Comparison of ENCODE assay signal across 20 cellular contexts in genomic region chr3:120471643-120472042, GRCh38. TPM values are rescaled to one million over a fixed set of nuclear protein-coding genes. Genes with fewer than 3 reads are reported as not detected.
DNase-seq lines count a peak whose midpoint lies in the region; ATAC-seq and TF ChIP-seq lines count a peak whose summit lies in the region.
"Had no signal": no experiment of that assay in that cellular context is flagged by ENCODE, and none has a peak within 500 bp of the region (broad histone marks: within the 10 kb centered on the region; RNA-seq: fewer than 3 reads in every experiment).

No MANE protein-coding gene starts in this region.

- H3K4me3 ChIP-seq in adipocyte (ENCODE audit: low read length), result no peak overlapping the region
- no peak overlapping the region for H3K4me3 ChIP-seq in fibroblast of mammary gland (ENCODE audit: control insufficient read depth, low read depth, low read length)
- H3K4me3 ChIP-seq in smooth muscle cell, result no peak overlapping the region
- H3K4me3 ChIP-seq: gastroesophageal sphincter, thoracic aorta had no signal

- H2AFZ ChIP-seq in smooth muscle cell (ENCODE audit: low read depth), result no peak overlapping the region

- no peaks in the 10 kb centered on the region for H3K79me2 ChIP-seq in smooth muscle cell (ENCODE audit: low read depth)

- no peaks in the 10 kb centered on the region for H3K27me3 ChIP-seq in adipocyte (replicated peaks; ENCODE audit: control insufficient read depth, insufficient read depth, low read length)
- no peaks in the 10 kb centered on the region for H3K27me3 ChIP-seq in smooth muscle cell (ENCODE audit: low read depth)
- H3K27me3 ChIP-seq: gastroesophageal sphincter had no signal

- H3K27ac ChIP-seq in smooth muscle cell (ENCODE audit: low read depth), result no peak overlapping the region

- 43% methylated on average over 3 of the region's 3 CpGs for WGBS in smooth muscle cell (ENCODE audit: low lambda C conversion rate)

- no peak overlapping the region for H3K9ac ChIP-seq in adipocyte (ENCODE audit: low read length)
- no peak overlapping the region for H3K9ac ChIP-seq in smooth muscle cell (ENCODE audit: low read depth)

- H3K36me3 ChIP-seq in adipocyte (ENCODE audit: control insufficient read depth, insufficient read depth, low read length, severe bottlenecking), result no peaks in the 10 kb centered on the region
- H3K36me3 ChIP-seq in smooth muscle cell (ENCODE audit: low read depth), result no peaks in the 10 kb centered on the region
- H3K36me3 ChIP-seq: gastroesophageal sphincter, thoracic aorta had no signal

- TF ChIP-seq CTCF in fibroblast of mammary gland (conservative IDR thresholded peaks at IDR 0.05; ENCODE audit: control insufficient read depth, insufficient read depth, low read depth, low read length) (no peak), smooth muscle cell (IDR thresholded peaks at IDR 0.05; ENCODE audit: borderline replicate concordance, insufficient read depth, poor library complexity, severe bottlenecking) (no peak)

- H4K20me1 ChIP-seq in smooth muscle cell (ENCODE audit: low read depth), result no peaks in the 10 kb centered on the region

- H3K9me3 ChIP-seq in adipocyte (ENCODE audit: control insufficient read depth, low read length), result no peaks in the 10 kb centered on the region
- H3K9me3 ChIP-seq in smooth muscle cell (replicated peaks; ENCODE audit: low read depth), result no peaks in the 10 kb centered on the region
- H3K9me3 ChIP-seq: gastroesophageal sphincter, thoracic aorta had no signal

- no peaks in the 10 kb centered on the region for H3K36me3 Mint-ChIP-seq in natural killer cell treated with Interleukin-12 subunit alpha and Interleukin-12 subunit beta and Interleukin-15 and Interleukin-18, amount 100 ng/mL, for 72 hours
- H3K36me3 Mint-ChIP-seq: activated naive CD8-positive, alpha-beta T cell treated with anti-CD3 and anti-CD28 coated beads, Interleukin-2, amount 10 ng/mL, durations not matched to agents 7 days and 5 days; CD4-positive, CD25-positive, alpha-beta regulatory T cell had no signal

- H3K4me2 ChIP-seq in smooth muscle cell, result peak overlapping the region; percentile 18

- DNase-seq in HCEC 1CT, result peak; percentile 54
- DNase-seq in adipocyte (ENCODE audit: low read depth), result peak; percentile 75
- peak; percentile 49 for DNase-seq in fibroblast of mammary gland (ENCODE audit: low read depth)
- no peak for DNase-seq in smooth muscle cell (lab: John Stamatoyannopoulos, UW; ENCODE audit: unreplicated experiment)
- DNase-seq in natural killer cell treated with Interleukin-12 subunit alpha and Interleukin-12 subunit beta and Interleukin-15 and Interleukin-18, amount 100 ng/mL, for 72 hours (ENCODE audit: low spot score), result no peak
- DNase-seq in SKM-1 (lab: John Stamatoyannopoulos, UW; ENCODE audit: unreplicated experiment), result no peak
- no peak for DNase-seq in stimulated activated CD4-positive, alpha-beta T cell treated with anti-CD3 and anti-CD28 coated beads, Interleukin-12 subunit alpha, Interleukin-12 subunit beta, amount 100 ng/mL, for 4 hours
- DNase-seq: activated B cell treated with CpG ODN at 0.5 μM for 24 hours; activated CD8-positive, alpha-beta T cell treated with anti-CD3 and anti-CD28 coated beads, Interleukin-2, amount 10 ng/mL, durations not matched to agents 7 days and 5 days; activated naive CD8-positive, alpha-beta T cell treated with anti-CD3 and anti-CD28 coated beads, Interleukin-2, amount 10 ng/mL, durations not matched to agents 7 days and 5 days; CD4-positive, CD25-positive, alpha-beta regulatory T cell; left ventricle myocardium superior; MM.1S; NCI-H1930; SHP77; small intestine; T-helper 17 cell had no signal

- H3K4me1 Mint-ChIP-seq in natural killer cell treated with Interleukin-12 subunit alpha and Interleukin-12 subunit beta and Interleukin-15 and Interleukin-18, amount 100 ng/mL, for 72 hours (ENCODE audit: low read depth in 2 of 2), result no peaks in the 10 kb centered on the region
- H3K4me1 Mint-ChIP-seq: activated B cell treated with CpG ODN at 0.5 μM for 24 hours; activated naive CD8-positive, alpha-beta T cell treated with anti-CD3 and anti-CD28 coated beads, Interleukin-2, amount 10 ng/mL, durations not matched to agents 7 days and 5 days; CD4-positive, CD25-positive, alpha-beta regulatory T cell; T-helper 17 cell had no signal

- no peak overlapping the region for H3K27ac Mint-ChIP-seq in natural killer cell treated with Interleukin-12 subunit alpha and Interleukin-12 subunit beta and Interleukin-15 and Interleukin-18, amount 100 ng/mL, for 72 hours
- H3K27ac Mint-ChIP-seq: activated B cell treated with CpG ODN at 0.5 μM for 24 hours; activated CD8-positive, alpha-beta T cell treated with anti-CD3 and anti-CD28 coated beads, Interleukin-2, amount 10 ng/mL, durations not matched to agents 7 days and 5 days; activated naive CD8-positive, alpha-beta T cell treated with anti-CD3 and anti-CD28 coated beads, Interleukin-2, amount 10 ng/mL, durations not matched to agents 7 days and 5 days; activated T-helper 1 cell treated with anti-CD3 and anti-CD28 coated beads, Interleukin-12 subunit alpha, Interleukin-12 subunit beta, Interleukin-2, Interleukin-4 antibody, amounts not matched to agents 30 ng/mL and 10 ng/mL and 1 ng/mL, durations not matched to agents 14 hours and 24 hours and 36 hours; T-helper 17 cell had no signal

- H3K27me3 Mint-ChIP-seq in natural killer cell treated with Interleukin-12 subunit alpha and Interleukin-12 subunit beta and Interleukin-15 and Interleukin-18, amount 100 ng/mL, for 72 hours, result peaks cover 19 to 63% of the 10 kb centered on the region in 2 donors

- H3K4me1 ChIP-seq in adipocyte (ENCODE audit: control insufficient read depth, insufficient read depth, low read length) (peaks cover 30% of the 10 kb centered on the region), smooth muscle cell (ENCODE audit: low read depth) (peaks cover 18% of the 10 kb centered on the region)

- no peaks in the 10 kb centered on the region for H3F3A ChIP-seq in smooth muscle cell (ENCODE audit: low read depth)

- H3K4me3 Mint-ChIP-seq in natural killer cell treated with Interleukin-12 subunit alpha and Interleukin-12 subunit beta and Interleukin-15 and Interleukin-18, amount 100 ng/mL, for 72 hours, result no peak overlapping the region
- H3K4me3 Mint-ChIP-seq: activated B cell treated with CpG ODN at 0.5 μM for 24 hours; activated CD8-positive, alpha-beta T cell treated with anti-CD3 and anti-CD28 coated beads, Interleukin-2, amount 10 ng/mL, durations not matched to agents 7 days and 5 days; activated naive CD8-positive, alpha-beta T cell treated with anti-CD3 and anti-CD28 coated beads, Interleukin-2, amount 10 ng/mL, durations not matched to agents 7 days and 5 days; activated T-helper 1 cell treated with anti-CD3 and anti-CD28 coated beads, Interleukin-12 subunit alpha, Interleukin-12 subunit beta, Interleukin-2, Interleukin-4 antibody, amounts not matched to agents 30 ng/mL and 10 ng/mL and 1 ng/mL, durations not matched to agents 14 hours and 24 hours and 36 hours; CD4-positive, CD25-positive, alpha-beta regulatory T cell; T-helper 17 cell had no signal

- ATAC-seq in natural killer cell treated with Interleukin-12 subunit alpha and Interleukin-12 subunit beta and Interleukin-15 and Interleukin-18, amount 100 ng/mL, for 72 hours, result no peak
- ATAC-seq: activated CD8-positive, alpha-beta T cell treated with anti-CD3 and anti-CD28 coated beads, Interleukin-2, amount 10 ng/mL, durations not matched to agents 7 days and 5 days; T-helper 17 cell had no signal

- H3K9me3 Mint-ChIP-seq in natural killer cell treated with Interleukin-12 subunit alpha and Interleukin-12 subunit beta and Interleukin-15 and Interleukin-18, amount 100 ng/mL, for 72 hours, result no peaks in the 10 kb centered on the region
- H3K9me3 Mint-ChIP-seq: activated B cell treated with CpG ODN at 0.5 μM for 24 hours; activated naive CD8-positive, alpha-beta T cell treated with anti-CD3 and anti-CD28 coated beads, Interleukin-2, amount 10 ng/mL, durations not matched to agents 7 days and 5 days; activated T-helper 1 cell treated with anti-CD3 and anti-CD28 coated beads, Interleukin-12 subunit alpha, Interleukin-12 subunit beta, Interleukin-2, Interleukin-4 antibody, amounts not matched to agents 30 ng/mL and 10 ng/mL and 1 ng/mL, durations not matched to agents 14 hours and 24 hours and 36 hours had no signal

RNA-seq across cellular contexts. Expression of gene FSTL1, which starts 20.9 kb away (rescaled TPM):
- total RNA-seq in smooth muscle cell, result 630 and 783 TPM in 2 replicates
- 367 and 562 TPM in 2 replicates for polyA plus RNA-seq in smooth muscle cell
- 1 to 10 TPM; 1.4 to 2.6 TPM for total RNA-seq in natural killer cell treated with Interleukin-12 subunit alpha and Interleukin-12 subunit beta and Interleukin-15 and Interleukin-18, amount 100 ng/mL, for 72 hours
- total RNA-seq: activated B cell treated with CpG ODN at 0.5 μM for 24 hours; activated T-helper 1 cell treated with anti-CD3 and anti-CD28 coated beads, Interleukin-12 subunit alpha, Interleukin-12 subunit beta, Interleukin-2, Interleukin-4 antibody, amounts not matched to agents 30 ng/mL and 10 ng/mL and 1 ng/mL, durations not matched to agents 14 hours and 24 hours and 36 hours had no signal
- polyA plus RNA-seq: CD4-positive, CD25-positive, alpha-beta regulatory T cell had no signal

Comparison
In these comparisons a context has a peak if more than half of its experiments do, and no peak if none do; other contexts are left out.
1. DNase-seq: peak in HCEC 1CT (single experiment), adipocyte (single experiment) and fibroblast of mammary gland (single experiment); none in smooth muscle cell (single experiment), natural killer cell treated with Interleukin-12 subunit alpha and Interleukin-12 subunit beta and Interleukin-15 and Interleukin-18, amount 100 ng/mL, for 72 hours (single experiment), SKM-1 (single experiment) and stimulated activated CD4-positive, alpha-beta T cell treated with anti-CD3 and anti-CD28 coated beads, Interleukin-12 subunit alpha, Interleukin-12 subunit beta, amount 100 ng/mL, for 4 hours (single experiment).
2. RNA of gene FSTL1, which starts 20.9 kb away (total RNA-seq): 630 to 783 TPM in smooth muscle cell; 1.4 to 2.6 TPM in natural killer cell treated with Interleukin-12 subunit alpha and Interleukin-12 subunit beta and Interleukin-15 and Interleukin-18, amount 100 ng/mL, for 72 hours; every median in the first group is over 100 times any median in the second.